Comparison of ENCODE assay signal across 8 cellular contexts in genomic region chr5:150272531-150272930, GRCh38.
DNase-seq lines count a peak whose midpoint lies in the region; ATAC-seq and TF ChIP-seq lines count a peak whose summit lies in the region.

No MANE protein-coding gene starts in this region.

- H3K9me3 ChIP-seq in DND-41 (ENCODE audit: insufficient read depth, low read length, severe bottlenecking): no peaks in the 10 kb centered on the region

- no peak overlapping the region for H2AFZ ChIP-seq in DND-41 (ENCODE audit: low read depth, low read length)

- no peaks in the 10 kb centered on the region for H4K20me1 ChIP-seq in DND-41 (ENCODE audit: insufficient read depth, low read length)

- no peak overlapping the region for H3K4me3 ChIP-seq in DND-41 (ENCODE audit: low read depth in 1 of 2, low read length in 2 of 2)

- no peaks in the 10 kb centered on the region for H3K36me3 ChIP-seq in DND-41 (ENCODE audit: insufficient read depth, low read length)

- DNase-seq in DND-41 (no peak), KBM-7 (peak; percentile 67), hippocampal formation (lab: John Stamatoyannopoulos, UW) (peak; percentile 17 to 35), NCI-H2107 treated with DMSO at 0.1 percent for 48 hours (lab: John Stamatoyannopoulos, UW; ENCODE audit: unreplicated experiment) (no peak), COR-L47 (lab: John Stamatoyannopoulos, UW) (no peak)

- H3K27me3 ChIP-seq in DND-41 (ENCODE audit: insufficient read depth, low read length, poor library complexity): peaks cover 39% of the 10 kb centered on the region

- no peaks in the 10 kb centered on the region for H3K79me2 ChIP-seq in DND-41 (ENCODE audit: insufficient read depth, low read length)

- H3K4me1 ChIP-seq in DND-41 (ENCODE audit: insufficient read depth, low read length): no peaks in the 10 kb centered on the region

- in situ Hi-C loops in KBM-7 (cut with MboI; ENCODE audit: low pct_unique_long_range_greater_than_20kb, low sequenced_read_pairs): loop anchor here (10.0 kb wide), 1 partner anchor 72 kb away; no protein-coding TSS in a partner anchor

- H3K27ac ChIP-seq in DND-41 (ENCODE audit: low read length) (no peak overlapping the region), VCaP (no peak overlapping the region)

- H3K9ac ChIP-seq in DND-41 (ENCODE audit: low read depth, low read length): no peak overlapping the region

- ATAC-seq in DND-41 (ENCODE audit: insufficient read depth, low read depth) (0 out of 3 replicates have a peak, but pooled peaks have one; percentile 42), HG02981 (IDR thresholded peaks at IDR 0.05; ENCODE audit: unreplicated experiment) (no peak), GM21381 (IDR thresholded peaks at IDR 0.05; ENCODE audit: unreplicated experiment) (no peak)

- TF ChIP-seq CTCF in DND-41 (IDR thresholded peaks at IDR 0.05; ENCODE audit: borderline replicate concordance, extremely low read depth, low read length, poor library complexity, severe bottlenecking) (peak; percentile 46), VCaP (conservative IDR thresholded peaks at IDR 0.05) (peak; percentile 58)

- no peak overlapping the region for H3K4me2 ChIP-seq in DND-41 (ENCODE audit: insufficient read depth, low read length)

Comparison
In these comparisons a context has a peak if more than half of its experiments do, and no peak if none do; other contexts are left out.
1. DNase-seq: peak in KBM-7 (single experiment) and hippocampal formation (2 of 2); none in DND-41 (single experiment), NCI-H2107 treated with DMSO at 0.1 percent for 48 hours (single experiment) and COR-L47 (single experiment).